Comparison of ENCODE assay signal across 17 cellular contexts in the genomic region with DNA sequence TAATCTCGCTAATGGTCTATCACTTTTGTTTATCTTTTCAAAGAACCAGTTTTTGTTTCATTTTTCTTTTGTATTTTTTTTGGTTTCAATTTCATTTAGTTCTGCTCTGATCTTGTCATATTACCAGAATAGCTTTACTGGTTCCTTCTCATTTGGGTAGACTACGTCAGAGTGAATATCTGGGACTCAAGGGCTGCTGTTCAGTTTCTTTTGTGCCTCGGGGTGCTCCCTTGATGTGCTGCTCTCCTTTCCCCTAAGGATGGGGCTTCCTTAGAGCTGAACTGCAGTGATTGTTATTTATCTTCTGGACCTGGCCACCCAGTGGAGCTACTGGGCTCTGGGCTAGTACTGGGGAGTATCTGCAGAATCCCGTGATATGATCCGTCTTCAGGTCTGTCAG. TPM values are rescaled to one million over a fixed set of nuclear protein-coding genes. Genes with fewer than 3 reads are reported as not detected.
A peak's percentile ranks its signal among the peaks of the same experiment; 100 is the strongest.
DNase-seq lines count a peak whose midpoint lies in the region; ATAC-seq and TF ChIP-seq lines count a peak whose summit lies in the region.
"Had no signal": no experiment of that assay in that cellular context is flagged by ENCODE, and none has a peak within 500 bp of the region (broad histone marks: within the 10 kb centered on the region; RNA-seq: fewer than 3 reads in every experiment).

No MANE protein-coding gene starts in this region.

- H3K9me3 Mint-ChIP-seq in CD8-positive, alpha-beta T cell, result peaks cover 16% of the 10 kb centered on the region
- peaks cover 0 to 6% of the 10 kb centered on the region in 2 donors for H3K9me3 Mint-ChIP-seq in effector memory CD8-positive, alpha-beta T cell

- H3F3A ChIP-seq in MM.1S (ENCODE audit: insufficient read depth, low read length), result no peaks in the 10 kb centered on the region

- H3K4me3 ChIP-seq in CD8-positive, alpha-beta T cell (ENCODE audit: low read depth, low read length), result no peak overlapping the region
- peak overlapping the region; percentile 52 for H3K4me3 ChIP-seq in MM.1S (ENCODE audit: low read length)
- H3K4me3 ChIP-seq: Peyer's patch, suprapubic skin had no signal

- H3K36me3 ChIP-seq in CD8-positive, alpha-beta T cell (ENCODE audit: insufficient read depth, low read length), result no peaks in the 10 kb centered on the region
- no peaks in the 10 kb centered on the region for H3K36me3 ChIP-seq in MM.1S (replicated peaks; ENCODE audit: insufficient read depth, low read length)
- H3K36me3 ChIP-seq: Peyer's patch, suprapubic skin had no signal

- H3K27me3 Mint-ChIP-seq in CD8-positive, alpha-beta T cell (ENCODE audit: low read depth), result peaks cover 2% of the 10 kb centered on the region
- peaks cover 20% of the 10 kb centered on the region in 2 donors for H3K27me3 Mint-ChIP-seq in effector memory CD8-positive, alpha-beta T cell

- H3K36me3 Mint-ChIP-seq in CD8-positive, alpha-beta T cell, result no peaks in the 10 kb centered on the region
- H3K36me3 Mint-ChIP-seq in effector memory CD8-positive, alpha-beta T cell (ENCODE audit: insufficient read depth), result no peaks in the 10 kb centered on the region

- peak; percentile 56 for ATAC-seq in CD8-positive, alpha-beta T cell
- ATAC-seq in GM18909 (IDR thresholded peaks at IDR 0.05; ENCODE audit: poor library complexity, unreplicated experiment) (peak; percentile 46), HG02970 (IDR thresholded peaks at IDR 0.05; ENCODE audit: low FRiP score, unreplicated experiment) (no peak)
- peak; percentile 46 for ATAC-seq in effector memory CD8-positive, alpha-beta T cell (replicated peaks)
- ATAC-seq: sciatic nerve had no signal

- peaks cover 11% of the 10 kb centered on the region for H3K4me1 Mint-ChIP-seq in CD8-positive, alpha-beta T cell (ENCODE audit: low read depth)
- peaks cover 9% of the 10 kb centered on the region in 2 donors for H3K4me1 Mint-ChIP-seq in effector memory CD8-positive, alpha-beta T cell (ENCODE audit: low read depth in 2 of 2)
- H3K4me1 Mint-ChIP-seq: nephron had no signal

- H3K9ac ChIP-seq in MM.1S (ENCODE audit: low read length), result peak overlapping the region; percentile 28; the same call in 1 of the 2 replicates

- H3K9me3 ChIP-seq in CD8-positive, alpha-beta T cell (ENCODE audit: low read length), result no peaks in the 10 kb centered on the region
- no peaks in the 10 kb centered on the region for H3K9me3 ChIP-seq in MM.1S (replicated peaks; ENCODE audit: insufficient read depth, low read length)
- H3K9me3 ChIP-seq: Peyer's patch, suprapubic skin had no signal

- H3K4me2 ChIP-seq in MM.1S (ENCODE audit: low read depth, low read length), result peak overlapping the region; percentile 64

- H3K9me2 ChIP-seq in MM.1S (replicated peaks; ENCODE audit: insufficient read depth, low read length), result no peaks in the 10 kb centered on the region

- TF ChIP-seq CTCF in CD8-positive, alpha-beta T cell (IDR thresholded peaks at IDR 0.05), result no peak
- no peak for TF ChIP-seq CTCF in MM.1S (IDR thresholded peaks at IDR 0.05; ENCODE audit: low read length)

- no peaks in the 10 kb centered on the region for H3K27me3 ChIP-seq in CD8-positive, alpha-beta T cell (ENCODE audit: insufficient read depth, low read length)
- H3K27me3 ChIP-seq in MM.1S (replicated peaks; ENCODE audit: insufficient read depth, low read length), result no peaks in the 10 kb centered on the region
- H3K27me3 ChIP-seq: Peyer's patch, suprapubic skin had no signal

- CTCF ChIA-PET in CD8-positive, alpha-beta T cell (lab: Charles Lee), result interaction anchor here (1.6 to 1.8 kb wide), 2 partner anchors 18 to 40 kb away, joined by 4 to 10 read pairs; no protein-coding TSS in a partner anchor

- no peaks in the 10 kb centered on the region for H4K20me1 ChIP-seq in MM.1S (ENCODE audit: insufficient read depth, low read length)

- H2AFZ ChIP-seq in MM.1S (ENCODE audit: low read length), result peak overlapping the region; percentile 71

- H3K27ac Mint-ChIP-seq in CD8-positive, alpha-beta T cell, result peak overlapping the region; percentile 56
- peak overlapping the region; percentile 44 to 60 for H3K27ac Mint-ChIP-seq in effector memory CD8-positive, alpha-beta T cell
- H3K27ac Mint-ChIP-seq: nephron had no signal

- no peak overlapping the region for H3K27ac ChIP-seq in CD8-positive, alpha-beta T cell (ENCODE audit: low read depth, low read length)
- peak overlapping the region; percentile 55; the same call in 1 of the 2 replicates for H3K27ac ChIP-seq in MM.1S (ENCODE audit: low read length)
- H3K27ac ChIP-seq: C4-2B, Peyer's patch, suprapubic skin had no signal

- H3K4me3 Mint-ChIP-seq in CD8-positive, alpha-beta T cell, result peak overlapping the region; percentile 49
- peak overlapping the region; percentile 48 to 72 for H3K4me3 Mint-ChIP-seq in effector memory CD8-positive, alpha-beta T cell
- H3K4me3 Mint-ChIP-seq: nephron had no signal

- DNase-seq in CD8-positive, alpha-beta T cell, result no peak
- DNase-seq in MM.1S (peak; percentile 85), AG20443 (ENCODE audit: low spot score) (no peak), nucleus accumbens (lab: John Stamatoyannopoulos, UW) (no peak), SW 1271 (lab: John Stamatoyannopoulos, UW) (no peak)
- no peak for DNase-seq in effector memory CD8-positive, alpha-beta T cell
- DNase-seq: effector memory CD4-positive, alpha-beta T cell; GF-D8; NCI-H446 treated with DMSO at 0.1 percent for 48 hours; Peyer's patch had no signal

- H3K79me2 ChIP-seq in MM.1S (ENCODE audit: low read length), result no peaks in the 10 kb centered on the region

- POLR2A ChIA-PET in CD8-positive, alpha-beta T cell (lab: Charles Lee), result no interaction called here

- peaks cover 7% of the 10 kb centered on the region for H3K4me1 ChIP-seq in CD8-positive, alpha-beta T cell (ENCODE audit: insufficient read depth, low read length)
- peaks cover 5% of the 10 kb centered on the region for H3K4me1 ChIP-seq in MM.1S (ENCODE audit: low read length)
- H3K4me1 ChIP-seq: Peyer's patch, suprapubic skin had no signal

- intact Hi-C loops in CD8-positive, alpha-beta T cell (cut with DNase I, micrococcal nuclease), result no loop called here

RNA-seq across cellular contexts. Expression of a gene that starts 29.3 kb away (rescaled TPM):
- total RNA-seq in CD8-positive, alpha-beta T cell, result not detected
- total RNA-seq: H1 had no signal

RNA-seq across cellular contexts. Expression of a gene that starts 30.3 kb away (rescaled TPM):
- total RNA-seq in CD8-positive, alpha-beta T cell, result not detected
- total RNA-seq: H1, Peyer's patch, sciatic nerve had no signal

RNA-seq across cellular contexts. Expression of a gene that starts 39.1 kb away (rescaled TPM):
- not detected for total RNA-seq in CD8-positive, alpha-beta T cell
- total RNA-seq: H1, Peyer's patch, sciatic nerve had no signal

RNA-seq across cellular contexts. Expression of a gene that starts 45.4 kb away (rescaled TPM):
- not detected for total RNA-seq in CD8-positive, alpha-beta T cell
- total RNA-seq: H1, Peyer's patch, sciatic nerve had no signal
